ENCODE assay signal across 15 cellular contexts in genomic region chr1:205270271-205270670, GRCh38. TPM values are rescaled to one million over a fixed set of nuclear protein-coding genes. Genes with fewer than 3 reads are reported as not detected.
A peak's percentile ranks its signal among the peaks of the same experiment; 100 is the strongest.
DNase-seq lines count a peak whose midpoint lies in the region; ATAC-seq and TF ChIP-seq lines count a peak whose summit lies in the region.
"Had no signal": no experiment of that assay in that cellular context is flagged by ENCODE, and none has a peak within 500 bp of the region (broad histone marks: within the 10 kb centered on the region; RNA-seq: fewer than 3 reads in every experiment).

No MANE protein-coding gene starts in this region.

- ATAC-seq in upper lobe of left lung (ENCODE audit: low FRiP score in 2 of 2), result no peak

- TF ChIP-seq CTCF in GM13977 (IDR thresholded peaks at IDR 0.05; ENCODE audit: extremely low read depth, insufficient read depth, missing control alignments) (no peak), PC-9 (conservative IDR thresholded peaks at IDR 0.05) (no peak), endothelial cell (IDR thresholded peaks at IDR 0.05; ENCODE audit: unreplicated experiment) (no peak), upper lobe of left lung (IDR thresholded peaks at IDR 0.05) (no peak)

- H3K27ac ChIP-seq in PC-9 (no peak overlapping the region), skeletal muscle tissue (ENCODE audit: low read depth, low read length) (peak overlapping the region; percentile 87), upper lobe of left lung (no peak overlapping the region)

- no peaks in the 10 kb centered on the region for H4K20me1 ChIP-seq in PC-9 (ENCODE audit: insufficient read depth)

- H3K4me3 ChIP-seq in PC-9, result no peak overlapping the region
- no peak overlapping the region for H3K4me3 ChIP-seq in skeletal muscle tissue (ENCODE audit: low read length in 3 of 3)
- no peak overlapping the region for H3K4me3 ChIP-seq in upper lobe of left lung

- intact Hi-C loops in PC-9 (cut with micrococcal nuclease; ENCODE audit: unreplicated experiment), result no loop called here

- H3K9me2 ChIP-seq in PC-9 (ENCODE audit: insufficient read depth), result no peaks in the 10 kb centered on the region

- in situ Hi-C loops in GM13977 (cut with MboI; ENCODE audit: low pct_unique_long_range_greater_than_20kb, low sequenced_read_pairs, unreplicated experiment), result loop anchor here (25.0 kb wide), 1 partner anchor 283 kb away; no protein-coding TSS in a partner anchor

- no peaks in the 10 kb centered on the region for H3K79me2 ChIP-seq in PC-9 (ENCODE audit: low read depth)

- no peaks in the 10 kb centered on the region for H3K9me3 Mint-ChIP-seq in endothelial cell (ENCODE audit: unreplicated experiment)
- H3K9me3 Mint-ChIP-seq: CD14-positive monocyte, H9, IgD-negative memory B cell had no signal

- 0 out of 2 replicates have a peak overlapping the region, but pooled peaks have one; percentile 18 for H3K4me2 ChIP-seq in PC-9

- peaks cover 13% of the 10 kb centered on the region for H3K36me3 Mint-ChIP-seq in endothelial cell (ENCODE audit: low read depth, unreplicated experiment)
- H3K36me3 Mint-ChIP-seq: IgD-negative memory B cell had no signal

- DNase-seq in GM13977 (ENCODE audit: low spot score) (peak; percentile 11), PC-9 (no peak), endothelial cell (ENCODE audit: low spot score) (no peak), GM03348 (ENCODE audit: low spot score) (no peak), upper lobe of left lung (no peak)
- DNase-seq in activated CD4-positive, CD25-positive, alpha-beta regulatory T cell (lab: John Stamatoyannopoulos, UW), result no peak
- DNase-seq: DMS79, H9, Karpas-422, NCI-H1417 treated with DMSO at 0.1 percent for 48 hours, NCI-H187 treated with DMSO at 0.1 percent for 48 hours, NCI-H2227 treated with DMSO at 0.1 percent for 48 hours had no signal

- H3K4me1 Mint-ChIP-seq in endothelial cell (ENCODE audit: unreplicated experiment), result peaks cover 22% of the 10 kb centered on the region

- peaks cover 5% of the 10 kb centered on the region for H3K4me1 ChIP-seq in PC-9 (replicated peaks; ENCODE audit: insufficient read depth)
- H3K4me1 ChIP-seq in skeletal muscle tissue (ENCODE audit: control insufficient read depth in 3 of 3, insufficient read depth in 3 of 3, low read length in 3 of 3), result peaks cover 33 to 66% (median 52%) of the 10 kb centered on the region in 3 donors
- H3K4me1 ChIP-seq in upper lobe of left lung, result peaks cover 25 to 45% (median 42%) of the 10 kb centered on the region in 4 donors

- no peaks in the 10 kb centered on the region for H3K27me3 ChIP-seq in PC-9 (ENCODE audit: insufficient read depth, low read depth)
- no peaks in the 10 kb centered on the region for H3K27me3 ChIP-seq in skeletal muscle tissue (ENCODE audit: control insufficient read depth in 3 of 3, insufficient read depth in 3 of 3, low read length in 3 of 3)
- no peaks in the 10 kb centered on the region for H3K27me3 ChIP-seq in upper lobe of left lung

- H3K9me3 ChIP-seq in PC-9 (ENCODE audit: insufficient read depth, low read depth), result no peaks in the 10 kb centered on the region
- no peaks in the 10 kb centered on the region for H3K9me3 ChIP-seq in skeletal muscle tissue (ENCODE audit: control insufficient read depth in 3 of 3, low read length in 3 of 3)
- H3K9me3 ChIP-seq in upper lobe of left lung, result no peaks in the 10 kb centered on the region

- no peak for TF ChIP-seq POLR2A in upper lobe of left lung (IDR thresholded peaks at IDR 0.05)

- H3K36me3 ChIP-seq in PC-9 (ENCODE audit: low read depth) (no peaks in the 10 kb centered on the region), skeletal muscle tissue (ENCODE audit: control insufficient read depth in 3 of 3, insufficient read depth in 3 of 3, low read length in 3 of 3) (peaks cover 19 to 28% (median 23%) of the 10 kb centered on the region in 3 donors), upper lobe of left lung (peaks cover 0 to 14% (median 0%) of the 10 kb centered on the region in 4 donors)

- 82 to 87% methylated on average over 7 of the region's 7 CpGs for WGBS in upper lobe of left lung, 2 donors

- TF ChIP-seq EP300 in upper lobe of left lung (IDR thresholded peaks at IDR 0.05), result no peak

- CTCF ChIA-PET in PC-9 (lab: Charles Lee), result interaction anchor here (0.6 to 2.1 kb wide), 4 partner anchors 41 to 216 kb away, joined by 4 to 15 read pairs (median 7); no protein-coding TSS in a partner anchor

- peaks cover 13% of the 10 kb centered on the region for H3K27me3 Mint-ChIP-seq in endothelial cell (ENCODE audit: unreplicated experiment)
- H3K27me3 Mint-ChIP-seq: IgD-negative memory B cell had no signal

- H2AFZ ChIP-seq in PC-9, result no peak overlapping the region

- H3K4me3 Mint-ChIP-seq in endothelial cell (ENCODE audit: unreplicated experiment), result no peak overlapping the region
- H3K4me3 Mint-ChIP-seq: CD14-positive monocyte, IgD-negative memory B cell had no signal

- no TSS peak for BruUV-seq in PC-9 (replicated peaks; lab: Mats Ljungman, UMichigan)

- H3K27ac Mint-ChIP-seq in endothelial cell (ENCODE audit: unreplicated experiment), result peak overlapping the region; percentile 36
- H3K27ac Mint-ChIP-seq: IgD-negative memory B cell had no signal

- peak overlapping the region in 2 of 3 donors; percentile 10 to 24 for H3K9ac ChIP-seq in skeletal muscle tissue (ENCODE audit: low read depth in 1 of 3, low read length in 3 of 3)

- no peaks in the 10 kb centered on the region for H3F3A ChIP-seq in PC-9 (ENCODE audit: insufficient read depth, low read depth)

- POLR2A ChIA-PET in PC-9 (lab: Charles Lee; ENCODE audit: unreplicated experiment), result no interaction called here

RNA-seq across cellular contexts. Expression of gene TMCC2, which starts 42.5 kb away (rescaled TPM):
- total RNA-seq in PC-9 (2021), result 0.79 and 0.80 TPM in 2 replicates
- 5.6 TPM for total RNA-seq in endothelial cell (ENCODE audit: unreplicated experiment)
- total RNA-seq in skeletal muscle tissue, result 15.1 TPM
- 1 to 10 TPM; 1.3 to 7.2 (median 3.8) TPM for total RNA-seq in upper lobe of left lung

RNA-seq across cellular contexts. Expression of gene NUAK2, which starts 51.3 kb away (rescaled TPM):
- total RNA-seq in PC-9 (2021), result 3.8 and 3.9 TPM in 2 replicates
- 3.6 TPM for total RNA-seq in endothelial cell (ENCODE audit: unreplicated experiment)
- 1.0 TPM for total RNA-seq in skeletal muscle tissue
- 10 to 100 TPM in 3 of 6 donors, 1 to 10 TPM in 3; 8.5 to 14.7 (median 10.3) TPM for total RNA-seq in upper lobe of left lung

RNA-seq across cellular contexts. Expression of gene DSTYK, which starts 58.8 kb away (rescaled TPM):
- total RNA-seq in PC-9 (2021) (8.1 and 10.5 TPM in 2 replicates), endothelial cell (ENCODE audit: unreplicated experiment) (12.2 TPM), skeletal muscle tissue (10.4 TPM), upper lobe of left lung (10 to 100 TPM in 3 of 6 donors, 1 to 10 TPM in 3; 8.4 to 15.7 (median 10.6) TPM)
